9 cellular contexts compared by ENCODE assay signal in genomic region chr9:137076636-137077009, GRCh38. TPM values are rescaled to one million over a fixed set of nuclear protein-coding genes. Genes with fewer than 3 reads are reported as not detected.
DNase-seq lines count a peak whose midpoint lies in the region; ATAC-seq, FAIRE-seq and TF ChIP-seq lines count a peak whose summit lies in the region.
"Had no signal": no experiment of that assay in that cellular context is flagged by ENCODE, and none has a peak within 500 bp of the region (broad histone marks: within the 10 kb centered on the region; RNA-seq: fewer than 3 reads in every experiment).

No MANE protein-coding gene starts in this region.

- H3K9me1 ChIP-seq in K562 (ENCODE audit: control insufficient read depth, insufficient read depth, low read length), result no peaks in the 10 kb centered on the region

- H3K27me3 ChIP-seq in K562 (ENCODE audit: control insufficient read depth in 2 of 2, insufficient read depth in 2 of 2, low read length in 2 of 2), result no peaks in the 10 kb centered on the region
- H3K27me3 ChIP-seq in uterus, result no peaks in the 10 kb centered on the region

- no peak for FAIRE-seq in K562 (lab: Jason Lieb, UNC)
- FAIRE-seq: D721Med had no signal

- H3K27ac ChIP-seq in K562 (ENCODE audit: extremely low read depth, low read depth, low read length) (0 out of 3 replicates have a peak overlapping the region, but pooled peaks have one; percentile 11), mesodermal cell (ENCODE audit: low read depth, low read length, severe bottlenecking) (no peak overlapping the region), uterus (peak overlapping the region; percentile 36 to 65)

- H3K4me1 ChIP-seq in K562 (replicated peaks in 1 of 2; ENCODE audit: control insufficient read depth in 2 of 2, insufficient read depth in 2 of 2, low read length in 2 of 2) (peaks cover 17 to 71% of the 10 kb centered on the region in 2 experiments), mesodermal cell (ENCODE audit: control insufficient read depth, insufficient read depth, low read length, poor library complexity, severe bottlenecking) (peaks cover 9% of the 10 kb centered on the region), uterus (peaks cover 0 to 7% of the 10 kb centered on the region in 2 donors)

- no peak for TF ChIP-seq CTCF in K562 (IDR thresholded peaks at IDR 0.05 in 2 of 3, conservative IDR thresholded peaks at IDR 0.05 in 1 of 3; ENCODE audit: insufficient read depth in 2 of 3, low read depth in 1 of 3, low read length in 3 of 3)
- TF ChIP-seq CTCF in uterus (IDR thresholded peaks at IDR 0.05), result no peak

- BruUV-seq in K562 (replicated peaks; lab: Mats Ljungman, UMichigan), result no TSS peak

- H3K9me3 ChIP-seq in K562 (replicated peaks; ENCODE audit: control insufficient read depth, insufficient read depth, low read depth, low read length) (no peaks in the 10 kb centered on the region), mesodermal cell (ENCODE audit: control insufficient read depth, low read length) (no peaks in the 10 kb centered on the region), uterus (no peaks in the 10 kb centered on the region)

- no peak overlapping the region for H2AFZ ChIP-seq in K562 (ENCODE audit: low read depth, low read length)

- TF ChIP-seq RAD21 in K562 (CRISPR knock-in tag; conservative IDR thresholded peaks at IDR 0.05 in 1 of 2, IDR thresholded peaks at IDR 0.05 in 1 of 2), result no peak

- no peak for TF ChIP-seq POLR2A in K562 (conservative IDR thresholded peaks at IDR 0.05)
- no peak for TF ChIP-seq POLR2A in uterus (IDR thresholded peaks at IDR 0.05)

- 91% methylated on average over 15 of the region's 15 CpGs for WGBS in K562 (ENCODE audit: insufficient coverage, low coverage, missing lambda C conversion rate)
- 78% methylated on average over 14 to 15 of the region's 15 CpGs for WGBS in mesodermal cell (ENCODE audit: insufficient coverage in 2 of 2), 2 experiments

- POLR2A ChIA-PET in K562 (lab: Yijun Ruan, JAX), result interaction anchor here (0.6 to 1.2 kb wide), 2 partner anchors 13 to 166 kb away, joined by 3 read pairs; no protein-coding TSS in a partner anchor

- no peaks in the 10 kb centered on the region; the same call in 2 of the 3 replicates for H3K79me2 ChIP-seq in K562 (ENCODE audit: control insufficient read depth, insufficient read depth, low read length)

- intact Hi-C loops in Right ventricle myocardium inferior (cut with DNase I), result no loop called here
- intact Hi-C loops in Right ventricle myocardium superior (cut with DNase I), result no loop called here
- intact Hi-C loops in K562 (cut with micrococcal nuclease), result no loop called here
- intact Hi-C loops in uterus (cut with DNase I; ENCODE audit: low total_unique reads), result no loop called here

- peak; percentile 58 for DNase-seq in Right ventricle myocardium inferior (ENCODE audit: missing footprints)
- no peak for DNase-seq in Right ventricle myocardium superior
- DNase-seq in K562 (ENCODE audit: extremely low read depth in 1 of 4, low spot score in 3 of 4), result no peak
- DNase-seq in uterus, result no peak
- DNase-seq in NCI-H69 (lab: John Stamatoyannopoulos, UW), result no peak
- no peak for DNase-seq in islet precursor cell

- H3K4me3 ChIP-seq in K562 (no peak overlapping the region), mesodermal cell (ENCODE audit: extremely low read depth, insufficient read depth, low read length, poor library complexity, severe bottlenecking) (peak overlapping the region; percentile 47), uterus (peak overlapping the region; percentile 41 to 47)

- H3K36me3 ChIP-seq in K562 (ENCODE audit: control insufficient read depth, insufficient read depth, low read length) (peaks cover 10% of the 10 kb centered on the region; the same call in 1 of the 3 replicates), mesodermal cell (ENCODE audit: control insufficient read depth, insufficient read depth, low read length) (peaks cover 4% of the 10 kb centered on the region), uterus (no peaks in the 10 kb centered on the region)

- no peak overlapping the region for H3K4me2 ChIP-seq in K562 (ENCODE audit: insufficient read depth, low read length)

- no peak for TF ChIP-seq EP300 in K562 (IDR thresholded peaks at IDR 0.05; ENCODE audit: low read length)

- in situ Hi-C loops in K562 (cut with MboI), result no loop called here

- CTCF ChIA-PET in K562 (lab: Yijun Ruan, JAX; ENCODE audit: low intra/inter-chr PET ratio), result no interaction called here

- ATAC-seq in Right ventricle myocardium inferior (peak; percentile 11), Right ventricle myocardium superior (ENCODE audit: poor library complexity) (no peak), K562 (no peak), GM21381 (IDR thresholded peaks at IDR 0.05; ENCODE audit: unreplicated experiment) (no peak)

- no peaks in the 10 kb centered on the region for H4K20me1 ChIP-seq in K562 (replicated peaks; ENCODE audit: control insufficient read depth, insufficient read depth, low read length)

- peak overlapping the region in 1 of 2 experiments; percentile 68; a peak in 1 of 4 replicates for H3K9ac ChIP-seq in K562 (ENCODE audit: insufficient read depth in 1 of 2, low read depth in 2 of 2, low read length in 2 of 2)

RNA-seq across cellular contexts. Expression of gene UAP1L1, which starts 0.7 kb away (rescaled TPM):
- 13.6 TPM for total RNA-seq in Right ventricle myocardium inferior
- total RNA-seq in Right ventricle myocardium superior, result 11.3 TPM
- total RNA-seq in K562 (2011; cell fraction: chromatin; rRNA removed; ENCODE audit: low replicate concordance), result 10.1 and 23.7 TPM in 2 replicates
- total RNA-seq in K562 (2011; cell fraction: nucleolus; rRNA removed), result 16.3 and 18.0 TPM in 2 replicates
- 9.3 and 10.3 TPM in 2 replicates for total RNA-seq in K562 (2011; cell fraction: nucleoplasm; rRNA removed)
- 3.7 and 5.1 TPM in 2 replicates for total RNA-seq in K562 (2014; rRNA removed)
- total RNA-seq in K562 (2014; rRNA removed; fragmentation: Illumina TruSeq; extraction: Trizol), result 1.5 and 1.6 TPM in 2 replicates
- 5.1 and 5.2 TPM in 2 replicates for total RNA-seq in K562 (2015; rRNA removed; fragmentation: Illumina TruSeq; extraction: Trizol)
- 8.6 and 8.8 TPM in 2 replicates for total RNA-seq in K562 (2021)
- polyA plus RNA-seq in K562 (2011; rRNA removed), result 1.5 and 3.0 TPM in 2 replicates
- polyA plus RNA-seq in K562 (2011; cell fraction: cytosol; rRNA removed), result 2.4 and 2.6 TPM in 2 replicates
- polyA plus RNA-seq in K562 (2011; cell fraction: nucleus; rRNA removed), result 17.8 and 18.3 TPM in 2 replicates
- 6.6 and 13.1 TPM in 2 replicates for polyA plus RNA-seq in K562 (2012)
- 5.2 and 5.3 TPM in 2 replicates for polyA plus RNA-seq in K562 (2014; fragmentation: Illumina TruSeq; extraction: Trizol)
- polyA plus RNA-seq in K562 (2014; fragmentation: Nextera tagmentation; extraction: Ambion mirVana), result under 1 TPM; 0.20 to 0.29 TPM
- 5.0 and 7.1 TPM in 2 replicates for polyA plus RNA-seq in K562 (2014; rRNA removed)
- polyA minus RNA-seq in K562 (2011; rRNA and poly(A)+ RNA removed), result 0.69 and 0.74 TPM in 2 replicates
- polyA minus RNA-seq in K562 (2011; cell fraction: cytosol; rRNA and poly(A)+ RNA removed), result 1.4 and 1.5 TPM in 2 replicates
- polyA minus RNA-seq in K562 (2011; cell fraction: nucleus; rRNA and poly(A)+ RNA removed), result 3.0 and 4.1 TPM in 2 replicates
- 5.8 TPM for polyA plus RNA-seq in mesodermal cell (2013, experiment 1 of 2)
- 5.2 TPM for polyA plus RNA-seq in mesodermal cell (2013, experiment 2 of 2)
- 10 to 100 TPM in 1 of 4 donors, 1 to 10 TPM in 2, under 1 TPM in 1; 0.51 to 13.8 (median 5.3) TPM for total RNA-seq in uterus

RNA-seq across cellular contexts. Expression of gene SAPCD2, which starts 6.3 kb away (rescaled TPM):
- 0.22 TPM for total RNA-seq in Right ventricle myocardium inferior
- 0.22 TPM for total RNA-seq in Right ventricle myocardium superior
- 12.7 and 42.0 TPM in 2 replicates for total RNA-seq in K562 (2011; cell fraction: chromatin; rRNA removed; ENCODE audit: low replicate concordance)
- 49.3 and 51.2 TPM in 2 replicates for total RNA-seq in K562 (2011; cell fraction: nucleolus; rRNA removed)
- total RNA-seq in K562 (2011; cell fraction: nucleoplasm; rRNA removed), result 20.6 and 22.4 TPM in 2 replicates
- total RNA-seq in K562 (2014; rRNA removed), result 91.8 and 115 TPM in 2 replicates
- 13.1 and 15.8 TPM in 2 replicates for total RNA-seq in K562 (2014; rRNA removed; fragmentation: Illumina TruSeq; extraction: Trizol)
- total RNA-seq in K562 (2015; rRNA removed; fragmentation: Illumina TruSeq; extraction: Trizol), result 40.8 and 42.4 TPM in 2 replicates
- 72.1 and 78.8 TPM in 2 replicates for total RNA-seq in K562 (2021)
- 18.8 and 24.2 TPM in 2 replicates for polyA plus RNA-seq in K562 (2011; rRNA removed)
- polyA plus RNA-seq in K562 (2011; cell fraction: cytosol; rRNA removed), result 28.2 and 80.8 TPM in 2 replicates
- polyA plus RNA-seq in K562 (2011; cell fraction: nucleus; rRNA removed), result 42.6 and 60.8 TPM in 2 replicates
- 27.0 and 33.0 TPM in 2 replicates for polyA plus RNA-seq in K562 (2012)
- 18.3 and 41.2 TPM in 2 replicates for polyA plus RNA-seq in K562 (2014; fragmentation: Illumina TruSeq; extraction: Trizol)
- polyA plus RNA-seq in K562 (2014; fragmentation: Nextera tagmentation; extraction: Ambion mirVana), result 1 to 10 TPM; 3.4 to 3.7 TPM
- polyA plus RNA-seq in K562 (2014; rRNA removed), result 56.5 and 67.8 TPM in 2 replicates
- 6.7 and 11.1 TPM in 2 replicates for polyA minus RNA-seq in K562 (2011; rRNA and poly(A)+ RNA removed)
- 29.9 and 32.2 TPM in 2 replicates for polyA minus RNA-seq in K562 (2011; cell fraction: cytosol; rRNA and poly(A)+ RNA removed)
- polyA minus RNA-seq in K562 (2011; cell fraction: nucleus; rRNA and poly(A)+ RNA removed), result 16.6 and 17.5 TPM in 2 replicates
- 9.4 TPM for polyA plus RNA-seq in mesodermal cell (2013, experiment 1 of 2)
- polyA plus RNA-seq in mesodermal cell (2013, experiment 2 of 2), result 11.6 TPM
- 1 to 10 TPM in 2 of 4 donors, under 1 TPM in 1, not detected in 1; 0.15 to 5.9 (median 1.0) TPM for total RNA-seq in uterus

RNA-seq across cellular contexts. Expression of gene MAN1B1, which starts 10.2 kb away (rescaled TPM):
- total RNA-seq in Right ventricle myocardium inferior (20.4 TPM), Right ventricle myocardium superior (20.3 TPM), K562 (2014; rRNA removed) (30.1 and 35.1 TPM in 2 replicates), K562 (2014; rRNA removed; fragmentation: Illumina TruSeq; extraction: Trizol) (14.4 and 14.8 TPM in 2 replicates), K562 (2015; rRNA removed; fragmentation: Illumina TruSeq; extraction: Trizol) (21.0 and 21.6 TPM in 2 replicates), K562 (2021) (33.9 and 36.6 TPM in 2 replicates), uterus (10 to 100 TPM; 32.9 to 65.0 (median 47.5) TPM)
- 158 and 355 TPM in 2 replicates for total RNA-seq in K562 (2011; cell fraction: chromatin; rRNA removed; ENCODE audit: low replicate concordance)
- 181 and 194 TPM in 2 replicates for total RNA-seq in K562 (2011; cell fraction: nucleolus; rRNA removed)
- total RNA-seq in K562 (2011; cell fraction: nucleoplasm; rRNA removed), result 119 and 136 TPM in 2 replicates
- polyA plus RNA-seq in K562 (2011; rRNA removed) (27.3 and 40.1 TPM in 2 replicates), K562 (2014; fragmentation: Illumina TruSeq; extraction: Trizol) (23.8 and 31.3 TPM in 2 replicates), K562 (2014; fragmentation: Nextera tagmentation; extraction: Ambion mirVana) (under 1 TPM; 0.55 to 0.89 TPM), K562 (2014; rRNA removed) (29.6 and 33.6 TPM in 2 replicates)
- polyA plus RNA-seq in K562 (2011; cell fraction: cytosol; rRNA removed), result 33.0 and 35.1 TPM in 2 replicates
- 128 and 134 TPM in 2 replicates for polyA plus RNA-seq in K562 (2011; cell fraction: nucleus; rRNA removed)
- polyA plus RNA-seq in K562 (2012), result 25.3 and 58.7 TPM in 2 replicates
- polyA minus RNA-seq in K562 (2011; rRNA and poly(A)+ RNA removed), result 32.0 and 36.7 TPM in 2 replicates
- polyA minus RNA-seq in K562 (2011; cell fraction: cytosol; rRNA and poly(A)+ RNA removed), result 17.1 and 24.8 TPM in 2 replicates
- polyA minus RNA-seq in K562 (2011; cell fraction: nucleus; rRNA and poly(A)+ RNA removed), result 38.5 and 64.6 TPM in 2 replicates
- polyA plus RNA-seq in mesodermal cell (2013, experiment 1 of 2), result 55.1 TPM
- polyA plus RNA-seq in mesodermal cell (2013, experiment 2 of 2), result 46.1 TPM

RNA-seq across cellular contexts. Expression of gene ENTPD2, which starts 22.8 kb away (rescaled TPM):
- 2.7 TPM for total RNA-seq in Right ventricle myocardium inferior
- 1.9 TPM for total RNA-seq in Right ventricle myocardium superior
- total RNA-seq in K562 (2011; cell fraction: chromatin; rRNA removed; ENCODE audit: low replicate concordance), result 1.2 and 5.3 TPM in 2 replicates
- 3.3 and 4.3 TPM in 2 replicates for total RNA-seq in K562 (2011; cell fraction: nucleolus; rRNA removed)
- total RNA-seq in K562 (2011; cell fraction: nucleoplasm; rRNA removed), result 2.6 and 2.9 TPM in 2 replicates
- 0.12 and 0.14 TPM in 2 replicates for total RNA-seq in K562 (2014; rRNA removed)
- not detected in 2 replicates for total RNA-seq in K562 (2014; rRNA removed; fragmentation: Illumina TruSeq; extraction: Trizol)
- total RNA-seq in K562 (2015; rRNA removed; fragmentation: Illumina TruSeq; extraction: Trizol), result not detected in 2 replicates
- total RNA-seq in K562 (2021), result 0.60 and 0.85 TPM in 2 replicates
- 0.11 and 0.51 TPM in 2 replicates for polyA plus RNA-seq in K562 (2011; rRNA removed)
- 0.22 and 0.41 TPM in 2 replicates for polyA plus RNA-seq in K562 (2011; cell fraction: cytosol; rRNA removed)
- 4.8 and 5.7 TPM in 2 replicates for polyA plus RNA-seq in K562 (2011; cell fraction: nucleus; rRNA removed)
- 0.15 and 0.23 TPM in 2 replicates for polyA plus RNA-seq in K562 (2012)
- 0.17 and 0.21 TPM in 2 replicates for polyA plus RNA-seq in K562 (2014; fragmentation: Illumina TruSeq; extraction: Trizol)
- under 1 TPM in 1 of 2 experiments, not detected in 1; 0.04 TPM for polyA plus RNA-seq in K562 (2014; fragmentation: Nextera tagmentation; extraction: Ambion mirVana)
- 0.22 TPM in 1 of 2 replicates, not detected in the other for polyA plus RNA-seq in K562 (2014; rRNA removed)
- not detected in 2 replicates for polyA minus RNA-seq in K562 (2011; rRNA and poly(A)+ RNA removed)
- polyA minus RNA-seq in K562 (2011; cell fraction: cytosol; rRNA and poly(A)+ RNA removed), result 0.57 and 1.3 TPM in 2 replicates
- polyA minus RNA-seq in K562 (2011; cell fraction: nucleus; rRNA and poly(A)+ RNA removed), result 0.94 and 1.2 TPM in 2 replicates
- 0.44 TPM for polyA plus RNA-seq in mesodermal cell (2013, experiment 1 of 2)
- polyA plus RNA-seq in mesodermal cell (2013, experiment 2 of 2), result not detected
- 10 to 100 TPM in 1 of 4 donors, 1 to 10 TPM in 1, not detected in 2; 2.4 to 11.5 TPM for total RNA-seq in uterus

RNA-seq across cellular contexts. Expression of gene NPDC1, which starts 30.6 kb away (rescaled TPM):
- 69.0 TPM for total RNA-seq in Right ventricle myocardium inferior
- total RNA-seq in Right ventricle myocardium superior, result 59.1 TPM
- total RNA-seq in K562 (2011; cell fraction: chromatin; rRNA removed; ENCODE audit: low replicate concordance), result 1.1 and 4.2 TPM in 2 replicates
- 3.2 and 6.0 TPM in 2 replicates for total RNA-seq in K562 (2011; cell fraction: nucleolus; rRNA removed)
- 1.5 and 3.6 TPM in 2 replicates for total RNA-seq in K562 (2011; cell fraction: nucleoplasm; rRNA removed)
- total RNA-seq in K562 (2014; rRNA removed), result 0.09 and 0.90 TPM in 2 replicates
- total RNA-seq in K562 (2014; rRNA removed; fragmentation: Illumina TruSeq; extraction: Trizol), result not detected in 2 replicates
- 0.22 TPM in 1 of 2 replicates, not detected in the other for total RNA-seq in K562 (2015; rRNA removed; fragmentation: Illumina TruSeq; extraction: Trizol)
- total RNA-seq in K562 (2021), result 1.5 and 2.1 TPM in 2 replicates
- polyA plus RNA-seq in K562 (2011; rRNA removed), result 1.3 and 3.9 TPM in 2 replicates
- polyA plus RNA-seq in K562 (2011; cell fraction: cytosol; rRNA removed), result 3.5 and 4.2 TPM in 2 replicates
- polyA plus RNA-seq in K562 (2011; cell fraction: nucleus; rRNA removed), result 32.5 and 34.7 TPM in 2 replicates
- polyA plus RNA-seq in K562 (2012), result 0.85 and 3.1 TPM in 2 replicates
- polyA plus RNA-seq in K562 (2014; fragmentation: Illumina TruSeq; extraction: Trizol), result 0.06 and 0.21 TPM in 2 replicates
- polyA plus RNA-seq in K562 (2014; fragmentation: Nextera tagmentation; extraction: Ambion mirVana), result not detected
- polyA plus RNA-seq in K562 (2014; rRNA removed), result 0.85 and 2.4 TPM in 2 replicates
- polyA minus RNA-seq in K562 (2011; rRNA and poly(A)+ RNA removed), result 0.14 and 0.18 TPM in 2 replicates
- polyA minus RNA-seq in K562 (2011; cell fraction: cytosol; rRNA and poly(A)+ RNA removed), result 0.95 and 3.5 TPM in 2 replicates
- 2.0 and 3.9 TPM in 2 replicates for polyA minus RNA-seq in K562 (2011; cell fraction: nucleus; rRNA and poly(A)+ RNA removed)
- 64.4 TPM for polyA plus RNA-seq in mesodermal cell (2013, experiment 1 of 2)
- polyA plus RNA-seq in mesodermal cell (2013, experiment 2 of 2), result 43.8 TPM
- 100 to 1,000 TPM in 1 of 4 donors, 10 to 100 TPM in 3; 25.2 to 221 (median 59.2) TPM for total RNA-seq in uterus
